14 cellular contexts compared by ENCODE assay signal in the genomic region with DNA sequence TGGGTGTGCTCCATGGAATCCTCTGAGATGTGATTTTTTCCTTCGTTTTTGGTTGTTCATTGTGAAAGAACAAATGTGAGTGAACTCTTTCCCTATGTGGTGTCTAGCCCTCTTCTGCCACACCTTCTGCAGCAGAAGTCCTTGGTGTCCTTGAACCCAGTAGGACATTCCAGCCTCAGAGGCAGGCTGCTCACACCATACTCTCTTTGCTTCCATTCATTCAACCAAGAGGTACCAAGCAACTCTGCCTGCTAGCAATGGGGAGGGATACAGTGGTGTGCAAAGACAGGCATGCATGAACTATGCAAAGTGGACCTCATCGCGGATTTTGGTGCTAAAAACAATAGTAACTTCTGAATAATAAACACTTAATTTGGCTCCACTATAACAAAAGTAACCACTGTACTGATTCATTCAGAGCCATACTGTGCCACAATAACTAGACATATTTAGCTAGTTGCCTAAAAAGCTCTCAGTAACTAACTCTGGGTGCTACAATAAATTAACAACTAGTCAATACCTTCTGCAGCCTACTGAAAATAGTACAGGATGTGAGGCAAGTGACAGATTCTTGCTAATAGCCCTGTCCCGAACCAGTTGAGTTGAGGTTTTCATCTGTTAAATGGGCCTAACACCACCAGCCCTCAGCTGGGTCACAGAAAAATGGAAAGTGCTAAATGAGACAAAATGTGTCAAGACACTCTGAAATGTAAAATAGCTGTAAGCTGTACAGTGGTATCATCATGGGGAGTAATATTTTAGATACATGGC.
DNase-seq lines count a peak whose midpoint lies in the region; ATAC-seq, FAIRE-seq and TF ChIP-seq lines count a peak whose summit lies in the region.
"Had no signal": no experiment of that assay in that cellular context is flagged by ENCODE, and none has a peak within 500 bp of the region (broad histone marks: within the 10 kb centered on the region; RNA-seq: fewer than 3 reads in every experiment).

No MANE protein-coding gene starts in this region.

- H2AK9ac ChIP-seq in IMR-90 (replicated peaks; ENCODE audit: low read depth, low read length, poor library complexity): no peak overlapping the region

- POLR2A ChIA-PET in IMR-90 (lab: Charles Lee; ENCODE audit: unreplicated experiment): no interaction called here
- POLR2A ChIA-PET in activated naive CD8-positive, alpha-beta T cell treated with anti-CD3 and anti-CD28 coated beads, Interleukin-2, amount 10 ng/mL, durations not matched to agents 7 days and 5 days (lab: Charles Lee): interaction anchor here (1.0 kb wide), 1 partner anchor 52 kb away, joined by 3 read pairs; no protein-coding TSS in a partner anchor

- H3K36me3 Mint-ChIP-seq in activated naive CD4-positive, alpha-beta T cell treated with anti-CD3 and anti-CD28 coated beads for 36 hours (ENCODE audit: low read depth): no peaks in the 10 kb centered on the region
- no peaks in the 10 kb centered on the region for H3K36me3 Mint-ChIP-seq in activated naive CD8-positive, alpha-beta T cell treated with anti-CD3 and anti-CD28 coated beads, Interleukin-2, amount 10 ng/mL, durations not matched to agents 7 days and 5 days
- peaks cover 4% of the 10 kb centered on the region for H3K36me3 Mint-ChIP-seq in progenitor cell of endocrine pancreas (ENCODE audit: insufficient read depth)

- WGBS in IMR-90 (ENCODE audit: extremely low coverage in 2 of 2, insufficient read length in 1 of 2), 2 experiments: 93% methylated on average over 3 of the region's 4 CpGs; no CpG with 5 or more reads in 1 of the 2 experiments

- no peak overlapping the region for H4K91ac ChIP-seq in IMR-90 (ENCODE audit: insufficient read depth, low read depth, low read length)

- peak overlapping the region; percentile 44 for H3K27ac Mint-ChIP-seq in activated naive CD4-positive, alpha-beta T cell treated with anti-CD3 and anti-CD28 coated beads for 36 hours
- peak overlapping the region; percentile 46 for H3K27ac Mint-ChIP-seq in activated naive CD8-positive, alpha-beta T cell treated with anti-CD3 and anti-CD28 coated beads, Interleukin-2, amount 10 ng/mL, durations not matched to agents 7 days and 5 days
- peak overlapping the region; percentile 88 for H3K27ac Mint-ChIP-seq in progenitor cell of endocrine pancreas

- no peak overlapping the region for H2AFZ ChIP-seq in IMR-90 (replicated peaks; ENCODE audit: low read length, poor library complexity)

- CTCF ChIA-PET in activated naive CD4-positive, alpha-beta T cell treated with anti-CD3 and anti-CD28 coated beads for 36 hours (lab: Charles Lee): interaction anchor here (0.7 to 1.2 kb wide), 5 partner anchors 9 to 88 kb away, joined by 3 to 4 read pairs (median 3); no protein-coding TSS in a partner anchor
- CTCF ChIA-PET in IMR-90 (lab: Yijun Ruan, JAX): interaction anchor here (0.6 kb wide), 1 partner anchor 213 kb away, joined by 3 read pairs; no protein-coding TSS in a partner anchor

- intact Hi-C loops in activated naive CD4-positive, alpha-beta T cell treated with anti-CD3 and anti-CD28 coated beads for 36 hours (cut with micrococcal nuclease): loop anchor here (2.0 to 10.0 kb wide), 4 partner anchors 39 to 341 kb away; partner anchors contain the start of gene RERE
- intact Hi-C loops in IMR-90 (cut with micrococcal nuclease): no loop called here

- peaks cover 10% of the 10 kb centered on the region for H3K4me1 ChIP-seq in IMR-90 (ENCODE audit: control insufficient read depth, insufficient read depth, low read length)

- no peak overlapping the region for H3K4ac ChIP-seq in IMR-90 (ENCODE audit: low read depth, low read length)

- no peak overlapping the region for H2BK20ac ChIP-seq in IMR-90 (ENCODE audit: low read depth, low read length)

- no peak overlapping the region for H3K4me2 ChIP-seq in IMR-90 (ENCODE audit: low read depth, low read length)

- no peaks in the 10 kb centered on the region for H3K9me3 ChIP-seq in IMR-90 (ENCODE audit: control insufficient read depth, insufficient read depth, low read length)

- TF ChIP-seq RAD21 in IMR-90 (IDR thresholded peaks at IDR 0.05; ENCODE audit: low read length): no peak

- H3K23ac ChIP-seq in IMR-90 (ENCODE audit: low read depth, low read length): no peak overlapping the region; the same call in 1 of the 2 replicates

- no peak for TF ChIP-seq POLR2A in IMR-90 (IDR thresholded peaks at IDR 0.05; ENCODE audit: low read depth, low read length)

- in situ Hi-C loops in IMR-90 (cut with MboI; ENCODE audit: low sequenced_read_pairs): no loop called here

- peaks cover 18% of the 10 kb centered on the region; the same call in 1 of the 2 replicates for H4K20me1 ChIP-seq in IMR-90 (ENCODE audit: insufficient read depth, low read length)

- H3K79me1 ChIP-seq in IMR-90 (ENCODE audit: low read depth in 1 of 2, low read length in 2 of 2): peaks cover 32 to 52% of the 10 kb centered on the region in 2 experiments

- BruUV-seq in IMR-90 (replicated peaks; lab: Mats Ljungman, UMichigan): no TSS peak

- no peak overlapping the region for H3K4me3 ChIP-seq in IMR-90 (ENCODE audit: insufficient read depth, low read depth, low read length)

- no peak overlapping the region for H4K5ac ChIP-seq in IMR-90 (ENCODE audit: low read depth, low read length)

- FAIRE-seq in RCC 7860 (lab: Jason Lieb, UNC): no peak
- FAIRE-seq: endometrium, urothelium cell line had no signal

- no peaks in the 10 kb centered on the region for H3K9me3 Mint-ChIP-seq in activated naive CD4-positive, alpha-beta T cell treated with anti-CD3 and anti-CD28 coated beads for 36 hours
- H3K9me3 Mint-ChIP-seq in activated naive CD8-positive, alpha-beta T cell treated with anti-CD3 and anti-CD28 coated beads, Interleukin-2, amount 10 ng/mL, durations not matched to agents 7 days and 5 days: no peaks in the 10 kb centered on the region
- H3K9me3 Mint-ChIP-seq in progenitor cell of endocrine pancreas (ENCODE audit: low read depth): no peaks in the 10 kb centered on the region

- no peaks in the 10 kb centered on the region for H3K27me3 Mint-ChIP-seq in activated naive CD4-positive, alpha-beta T cell treated with anti-CD3 and anti-CD28 coated beads for 36 hours (ENCODE audit: low read depth)
- no peaks in the 10 kb centered on the region for H3K27me3 Mint-ChIP-seq in activated naive CD8-positive, alpha-beta T cell treated with anti-CD3 and anti-CD28 coated beads, Interleukin-2, amount 10 ng/mL, durations not matched to agents 7 days and 5 days
- H3K27me3 Mint-ChIP-seq in progenitor cell of endocrine pancreas: no peaks in the 10 kb centered on the region

- H3K4me1 Mint-ChIP-seq in activated naive CD4-positive, alpha-beta T cell treated with anti-CD3 and anti-CD28 coated beads for 36 hours (ENCODE audit: low read depth): peaks cover 57% of the 10 kb centered on the region
- H3K4me1 Mint-ChIP-seq in activated naive CD8-positive, alpha-beta T cell treated with anti-CD3 and anti-CD28 coated beads, Interleukin-2, amount 10 ng/mL, durations not matched to agents 7 days and 5 days: peaks cover 43% of the 10 kb centered on the region
- H3K4me1 Mint-ChIP-seq in progenitor cell of endocrine pancreas (ENCODE audit: low read depth): peaks cover 34% of the 10 kb centered on the region

- no peak overlapping the region for H3K27ac ChIP-seq in IMR-90 (ENCODE audit: insufficient read depth, low read length)

- H3K4me3 Mint-ChIP-seq in activated naive CD4-positive, alpha-beta T cell treated with anti-CD3 and anti-CD28 coated beads for 36 hours: no peak overlapping the region
- peak overlapping the region; percentile 33 for H3K4me3 Mint-ChIP-seq in activated naive CD8-positive, alpha-beta T cell treated with anti-CD3 and anti-CD28 coated beads, Interleukin-2, amount 10 ng/mL, durations not matched to agents 7 days and 5 days
- no peak overlapping the region for H3K4me3 Mint-ChIP-seq in progenitor cell of endocrine pancreas (ENCODE audit: low read depth)

- H3K36me3 ChIP-seq in IMR-90 (ENCODE audit: control insufficient read depth, insufficient read depth, low read length): no peaks in the 10 kb centered on the region

- H3K9ac ChIP-seq in IMR-90 (ENCODE audit: low read depth, low read length): no peak overlapping the region

- H4K8ac ChIP-seq in IMR-90 (ENCODE audit: low read depth in 2 of 2, low read length in 2 of 2): no peak overlapping the region

- peaks cover 10% of the 10 kb centered on the region for H3K9me1 ChIP-seq in IMR-90 (ENCODE audit: insufficient read depth, low read length)

- H2BK15ac ChIP-seq in IMR-90 (ENCODE audit: low read depth, low read length): no peak overlapping the region

- peak overlapping the region; percentile 3; the same call in 1 of the 2 replicates for H2AK5ac ChIP-seq in IMR-90 (ENCODE audit: low read depth, low read length)

- no peaks in the 10 kb centered on the region for H3K27me3 ChIP-seq in IMR-90 (ENCODE audit: control insufficient read depth, insufficient read depth, low read length)

- H2BK5ac ChIP-seq in IMR-90 (ENCODE audit: low read depth, low read length, poor library complexity, severe bottlenecking): no peak overlapping the region

- H3K14ac ChIP-seq in IMR-90 (replicated peaks; ENCODE audit: low read depth, low read length): no peak overlapping the region

- no peak overlapping the region for H2BK120ac ChIP-seq in IMR-90 (ENCODE audit: low read depth, low read length)

- dilution Hi-C loops in IMR-90 (cut with HindIII; ENCODE audit: low sequenced_read_pairs, unreplicated experiment): no loop called here

- H3K56ac ChIP-seq in IMR-90 (ENCODE audit: extremely low read depth, insufficient read depth, low read length): no peak overlapping the region

- DNase-seq in activated naive CD4-positive, alpha-beta T cell treated with anti-CD3 and anti-CD28 coated beads for 36 hours: no peak
- DNase-seq in activated naive CD4-positive, alpha-beta T cell treated with anti-CD3 and anti-CD28 coated beads, Interleukin-2, amount 50 U/mL, for 16 hours: no peak
- DNase-seq in IMR-90 (no peak), progenitor cell of endocrine pancreas (ENCODE audit: low spot score, unreplicated experiment) (no peak), RCC 7860 (ENCODE audit: low spot score) (no peak), COLO829 (ENCODE audit: low spot score) (no peak)
- DNase-seq in activated naive CD8-positive, alpha-beta T cell treated with anti-CD3 and anti-CD28 coated beads, Interleukin-2, amount 10 ng/mL, durations not matched to agents 7 days and 5 days: no peak
- DNase-seq: amygdala, left colon, NCI-H187 treated with DMSO at 0.1 percent for 48 hours, NCI-H510A treated with DMSO at 0.1 percent for 48 hours had no signal

- no peak for ATAC-seq in IMR-90 (ENCODE audit: low read depth)
- no peak for ATAC-seq in activated naive CD8-positive, alpha-beta T cell treated with anti-CD3 and anti-CD28 coated beads, Interleukin-2, amount 10 ng/mL, durations not matched to agents 7 days and 5 days (ENCODE audit: low read depth)
- no peak for ATAC-seq in GM19395 (IDR thresholded peaks at IDR 0.05; ENCODE audit: unreplicated experiment)

- TF ChIP-seq CTCF in IMR-90 (conservative IDR thresholded peaks at IDR 0.05; ENCODE audit: low read depth, low read length) (no peak), progenitor cell of endocrine pancreas (IDR thresholded peaks at IDR 0.05; ENCODE audit: unreplicated experiment) (no peak)

- no peak overlapping the region for H3K18ac ChIP-seq in IMR-90 (ENCODE audit: low read depth, low read length)
